In the genomic region with DNA sequence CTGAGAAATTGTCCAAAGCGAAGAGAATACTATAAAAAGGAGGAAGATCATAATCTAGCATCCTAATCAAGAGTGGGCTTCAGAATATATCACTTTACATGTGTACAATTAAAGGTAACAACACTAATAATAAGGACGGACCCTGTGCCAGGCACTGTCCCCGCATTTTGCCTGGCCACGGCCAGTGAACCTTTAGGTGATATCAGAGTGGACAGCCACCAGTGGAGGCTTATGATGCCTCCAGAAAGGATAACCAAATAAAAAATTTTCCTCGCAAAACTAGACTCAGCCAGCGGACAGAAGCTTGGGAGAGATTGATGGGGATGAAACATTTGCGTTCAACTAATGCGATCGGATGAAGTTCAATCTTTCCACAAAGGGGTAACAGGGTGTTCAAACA, we compare ENCODE assay signal across 38 cellular contexts.
"Had no signal": no experiment of that assay in that cellular context is flagged by ENCODE, and none has a peak within 500 bp of the region (broad histone marks: within the 10 kb centered on the region; RNA-seq: fewer than 3 reads in every experiment).

No MANE protein-coding gene starts in this region.

- H3K9me3 Mint-ChIP-seq: activated T-helper 1 cell treated with anti-CD3 and anti-CD28 coated beads, Interleukin-12 subunit alpha, Interleukin-12 subunit beta, Interleukin-2, Interleukin-4 antibody, amounts not matched to agents 30 ng/mL and 10 ng/mL and 1 ng/mL, durations not matched to agents 14 hours and 24 hours and 36 hours had no signal

- H3K9me3 ChIP-seq: ascending aorta, body of pancreas had no signal

- H3K27ac Mint-ChIP-seq: activated naive CD4-positive, alpha-beta T cell treated with anti-CD3 and anti-CD28 coated beads for 36 hours; activated naive CD4-positive, alpha-beta T cell treated with anti-CD3 and anti-CD28 coated beads, Interleukin-2, amount 10 ng/mL, durations not matched to agents 7 days and 5 days; activated naive CD4-positive, alpha-beta T cell treated with anti-CD3 and anti-CD28 coated beads, Interleukin-2, amount 50 U/mL, for 24 hours; activated naive CD4-positive, alpha-beta T cell treated with anti-CD3 and anti-CD28 coated beads, Interleukin-2, amount 50 U/mL, for 72 hours; activated naive CD8-positive, alpha-beta T cell; activated naive CD8-positive, alpha-beta T cell treated with anti-CD3 and anti-CD28 coated beads for 36 hours; activated naive CD8-positive, alpha-beta T cell treated with anti-CD3 and anti-CD28 coated beads, Interleukin-2, amount 10 ng/mL, durations not matched to agents 7 days and 5 days; activated naive CD8-positive, alpha-beta T cell treated with anti-CD3 and anti-CD28 coated beads, Interleukin-2, amount 50 U/mL, for 24 hours; activated T-cell treated with anti-CD3 and anti-CD28 coated beads, Interleukin-2, amount 50 U/mL, for 24 hours; activated T-cell treated with anti-CD3 and anti-CD28 coated beads, Interleukin-2, amount 50 U/mL, for 72 hours; activated T-helper 1 cell treated with anti-CD3 and anti-CD28 coated beads, Interleukin-12 subunit alpha, Interleukin-12 subunit beta, Interleukin-2, Interleukin-4 antibody, amounts not matched to agents 30 ng/mL and 10 ng/mL and 1 ng/mL, durations not matched to agents 14 hours and 24 hours and 36 hours; activated T-helper 17 cell treated with anti-CD3 and anti-CD28 coated beads, Interleukin-2, amount 50 U/mL, for 72 hours; activated T-helper 2 cell treated with anti-CD3 and anti-CD28 coated beads, Interferon-gamma antibody, Interleukin-2, Interleukin-4, amounts not matched to agents 10 μg/mL and 5 μg/mL and 100 μg/mL, durations not matched to agents 14 hours and 24 hours and 36 hours; brain had no signal

- H3K36me3 Mint-ChIP-seq: activated naive CD4-positive, alpha-beta T cell treated with anti-CD3 and anti-CD28 coated beads, Interleukin-2, amount 10 ng/mL, durations not matched to agents 7 days and 5 days; activated naive CD8-positive, alpha-beta T cell treated with anti-CD3 and anti-CD28 coated beads for 36 hours; activated naive CD8-positive, alpha-beta T cell treated with anti-CD3 and anti-CD28 coated beads, Interleukin-2, amount 10 ng/mL, durations not matched to agents 7 days and 5 days; brain had no signal

- H3K4me1 ChIP-seq: adrenal gland, ascending aorta, body of pancreas, breast epithelium had no signal

- H3K27ac ChIP-seq: adrenal gland, ascending aorta, body of pancreas, brain microvascular endothelial cell, breast epithelium, cardiac muscle cell had no signal

- H3K4me3 ChIP-seq: adrenal gland, ascending aorta, body of pancreas, breast epithelium, cardiac muscle cell had no signal

- H3K36me3 ChIP-seq: adrenal gland, ascending aorta, brain microvascular endothelial cell, breast epithelium, cardiac muscle cell had no signal

- H3K4me1 Mint-ChIP-seq: activated naive CD4-positive, alpha-beta T cell treated with anti-CD3 and anti-CD28 coated beads, Interleukin-2, amount 10 ng/mL, durations not matched to agents 7 days and 5 days; activated naive CD4-positive, alpha-beta T cell treated with anti-CD3 and anti-CD28 coated beads, Interleukin-2, amount 50 U/mL, for 24 hours; activated naive CD8-positive, alpha-beta T cell treated with anti-CD3 and anti-CD28 coated beads, Interleukin-2, amount 10 ng/mL, durations not matched to agents 7 days and 5 days; activated naive CD8-positive, alpha-beta T cell treated with anti-CD3 and anti-CD28 coated beads, Interleukin-2, amount 50 U/mL, for 24 hours; activated T-helper 17 cell treated with anti-CD3 and anti-CD28 coated beads, Interleukin-2, amount 50 U/mL, for 72 hours; brain; central memory CD8-positive, alpha-beta T cell had no signal

- H3K4me3 Mint-ChIP-seq: activated naive CD4-positive, alpha-beta T cell treated with anti-CD3 and anti-CD28 coated beads for 36 hours; activated naive CD4-positive, alpha-beta T cell treated with anti-CD3 and anti-CD28 coated beads, Interleukin-2, amount 10 ng/mL, durations not matched to agents 7 days and 5 days; activated naive CD4-positive, alpha-beta T cell treated with anti-CD3 and anti-CD28 coated beads, Interleukin-2, amount 50 U/mL, for 24 hours; activated naive CD8-positive, alpha-beta T cell; activated naive CD8-positive, alpha-beta T cell treated with anti-CD3 and anti-CD28 coated beads for 36 hours; activated naive CD8-positive, alpha-beta T cell treated with anti-CD3 and anti-CD28 coated beads, Interleukin-2, amount 10 ng/mL, durations not matched to agents 7 days and 5 days; activated naive CD8-positive, alpha-beta T cell treated with anti-CD3 and anti-CD28 coated beads, Interleukin-2, amount 50 U/mL, for 24 hours; activated T-cell treated with anti-CD3 and anti-CD28 coated beads, Interleukin-2, amount 50 U/mL, for 24 hours; activated T-cell treated with anti-CD3 and anti-CD28 coated beads, Interleukin-2, amount 50 U/mL, for 4 hours; activated T-cell treated with anti-CD3 and anti-CD28 coated beads, Interleukin-2, amount 50 U/mL, for 72 hours; activated T-helper 1 cell treated with anti-CD3 and anti-CD28 coated beads, Interleukin-12 subunit alpha, Interleukin-12 subunit beta, Interleukin-2, Interleukin-4 antibody, amounts not matched to agents 30 ng/mL and 10 ng/mL and 1 ng/mL, durations not matched to agents 14 hours and 24 hours and 36 hours; activated T-helper 17 cell treated with anti-CD3 and anti-CD28 coated beads, Interleukin-2, amount 50 U/mL, for 72 hours; brain; central memory CD8-positive, alpha-beta T cell had no signal

- DNase-seq: activated effector memory CD4-positive, alpha-beta T cell treated with anti-CD3 and anti-CD28 coated beads, Interleukin-2, amount 50 U/mL, for 16 hours; activated effector memory CD4-positive, alpha-beta T cell treated with Interleukin-2 at 50 U/mL for 16 hours; activated gamma-delta T cell; activated gamma-delta T cell treated with Interleukin-2 at 50 U/mL for 16 hours; activated naive CD4-positive, alpha-beta T cell; activated naive CD4-positive, alpha-beta T cell treated with anti-CD3 and anti-CD28 coated beads for 36 hours; activated naive CD4-positive, alpha-beta T cell treated with anti-CD3 and anti-CD28 coated beads, Interleukin-2, amount 10 ng/mL, durations not matched to agents 7 days and 5 days; activated naive CD4-positive, alpha-beta T cell treated with anti-CD3 and anti-CD28 coated beads, Interleukin-2, amount 50 U/mL, for 16 hours; activated naive CD4-positive, alpha-beta T cell treated with Interleukin-2 at 50 U/mL for 16 hours; activated naive CD8-positive, alpha-beta T cell treated with anti-CD3 and anti-CD28 coated beads for 36 hours; activated naive CD8-positive, alpha-beta T cell treated with anti-CD3 and anti-CD28 coated beads, Interleukin-2, amount 10 ng/mL, durations not matched to agents 7 days and 5 days; activated naive CD8-positive, alpha-beta T cell treated with anti-CD3 and anti-CD28 coated beads, Interleukin-2, amount 50 U/mL, for 24 hours; activated T-cell treated with anti-CD3 and anti-CD28 coated beads, Interleukin-2, amount 50 U/mL, for 1 hour; activated T-cell treated with anti-CD3 and anti-CD28 coated beads, Interleukin-2, amount 50 U/mL, for 24 hours; activated T-cell treated with anti-CD3 and anti-CD28 coated beads, Interleukin-2, amount 50 U/mL, for 4 hours; activated T-cell treated with anti-CD3 and anti-CD28 coated beads, Interleukin-2, amount 50 U/mL, for 48 hours; activated T-cell treated with anti-CD3 and anti-CD28 coated beads, Interleukin-2, amount 50 U/mL, for 72 hours; adrenal gland; amniotic stem cell; amygdala; anterior cingulate cortex; aorta; body of pancreas; brain microvascular endothelial cell; caudate nucleus; central memory CD4-positive, alpha-beta T cell; cerebellar nuclear complex had no signal

- H3K27me3 Mint-ChIP-seq: activated naive CD4-positive, alpha-beta T cell treated with anti-CD3 and anti-CD28 coated beads, Interleukin-2, amount 10 ng/mL, durations not matched to agents 7 days and 5 days had no signal
